Comparison of ENCODE assay signal across 1 cellular context in the genomic region with DNA sequence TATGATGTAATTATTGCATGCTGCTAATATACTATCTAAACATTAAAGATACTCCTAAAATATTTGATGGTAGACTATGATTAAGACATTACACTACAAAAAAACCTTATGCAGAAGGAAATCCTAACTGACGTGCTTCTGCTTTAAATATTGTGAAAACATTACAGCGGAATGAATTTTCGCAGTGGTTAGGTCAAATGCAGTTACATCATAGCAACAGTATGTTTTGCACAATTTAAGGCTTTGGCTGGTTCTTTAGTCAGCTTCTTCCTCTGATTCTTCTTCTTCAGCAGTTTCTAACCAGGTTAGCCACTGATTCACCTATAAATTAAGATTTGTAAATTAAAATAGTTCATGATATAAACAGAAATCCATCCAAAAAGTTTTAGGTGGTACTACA.
TF ChIP-seq lines count a peak whose summit lies in the region.

No MANE protein-coding gene starts in this region.

TF ChIP-seq in GM23338, 12 proteins besides CTCF, POLR2A, EP300 and RAD21 (continued from another document):
- TF ChIP-seq, protein P1, sequence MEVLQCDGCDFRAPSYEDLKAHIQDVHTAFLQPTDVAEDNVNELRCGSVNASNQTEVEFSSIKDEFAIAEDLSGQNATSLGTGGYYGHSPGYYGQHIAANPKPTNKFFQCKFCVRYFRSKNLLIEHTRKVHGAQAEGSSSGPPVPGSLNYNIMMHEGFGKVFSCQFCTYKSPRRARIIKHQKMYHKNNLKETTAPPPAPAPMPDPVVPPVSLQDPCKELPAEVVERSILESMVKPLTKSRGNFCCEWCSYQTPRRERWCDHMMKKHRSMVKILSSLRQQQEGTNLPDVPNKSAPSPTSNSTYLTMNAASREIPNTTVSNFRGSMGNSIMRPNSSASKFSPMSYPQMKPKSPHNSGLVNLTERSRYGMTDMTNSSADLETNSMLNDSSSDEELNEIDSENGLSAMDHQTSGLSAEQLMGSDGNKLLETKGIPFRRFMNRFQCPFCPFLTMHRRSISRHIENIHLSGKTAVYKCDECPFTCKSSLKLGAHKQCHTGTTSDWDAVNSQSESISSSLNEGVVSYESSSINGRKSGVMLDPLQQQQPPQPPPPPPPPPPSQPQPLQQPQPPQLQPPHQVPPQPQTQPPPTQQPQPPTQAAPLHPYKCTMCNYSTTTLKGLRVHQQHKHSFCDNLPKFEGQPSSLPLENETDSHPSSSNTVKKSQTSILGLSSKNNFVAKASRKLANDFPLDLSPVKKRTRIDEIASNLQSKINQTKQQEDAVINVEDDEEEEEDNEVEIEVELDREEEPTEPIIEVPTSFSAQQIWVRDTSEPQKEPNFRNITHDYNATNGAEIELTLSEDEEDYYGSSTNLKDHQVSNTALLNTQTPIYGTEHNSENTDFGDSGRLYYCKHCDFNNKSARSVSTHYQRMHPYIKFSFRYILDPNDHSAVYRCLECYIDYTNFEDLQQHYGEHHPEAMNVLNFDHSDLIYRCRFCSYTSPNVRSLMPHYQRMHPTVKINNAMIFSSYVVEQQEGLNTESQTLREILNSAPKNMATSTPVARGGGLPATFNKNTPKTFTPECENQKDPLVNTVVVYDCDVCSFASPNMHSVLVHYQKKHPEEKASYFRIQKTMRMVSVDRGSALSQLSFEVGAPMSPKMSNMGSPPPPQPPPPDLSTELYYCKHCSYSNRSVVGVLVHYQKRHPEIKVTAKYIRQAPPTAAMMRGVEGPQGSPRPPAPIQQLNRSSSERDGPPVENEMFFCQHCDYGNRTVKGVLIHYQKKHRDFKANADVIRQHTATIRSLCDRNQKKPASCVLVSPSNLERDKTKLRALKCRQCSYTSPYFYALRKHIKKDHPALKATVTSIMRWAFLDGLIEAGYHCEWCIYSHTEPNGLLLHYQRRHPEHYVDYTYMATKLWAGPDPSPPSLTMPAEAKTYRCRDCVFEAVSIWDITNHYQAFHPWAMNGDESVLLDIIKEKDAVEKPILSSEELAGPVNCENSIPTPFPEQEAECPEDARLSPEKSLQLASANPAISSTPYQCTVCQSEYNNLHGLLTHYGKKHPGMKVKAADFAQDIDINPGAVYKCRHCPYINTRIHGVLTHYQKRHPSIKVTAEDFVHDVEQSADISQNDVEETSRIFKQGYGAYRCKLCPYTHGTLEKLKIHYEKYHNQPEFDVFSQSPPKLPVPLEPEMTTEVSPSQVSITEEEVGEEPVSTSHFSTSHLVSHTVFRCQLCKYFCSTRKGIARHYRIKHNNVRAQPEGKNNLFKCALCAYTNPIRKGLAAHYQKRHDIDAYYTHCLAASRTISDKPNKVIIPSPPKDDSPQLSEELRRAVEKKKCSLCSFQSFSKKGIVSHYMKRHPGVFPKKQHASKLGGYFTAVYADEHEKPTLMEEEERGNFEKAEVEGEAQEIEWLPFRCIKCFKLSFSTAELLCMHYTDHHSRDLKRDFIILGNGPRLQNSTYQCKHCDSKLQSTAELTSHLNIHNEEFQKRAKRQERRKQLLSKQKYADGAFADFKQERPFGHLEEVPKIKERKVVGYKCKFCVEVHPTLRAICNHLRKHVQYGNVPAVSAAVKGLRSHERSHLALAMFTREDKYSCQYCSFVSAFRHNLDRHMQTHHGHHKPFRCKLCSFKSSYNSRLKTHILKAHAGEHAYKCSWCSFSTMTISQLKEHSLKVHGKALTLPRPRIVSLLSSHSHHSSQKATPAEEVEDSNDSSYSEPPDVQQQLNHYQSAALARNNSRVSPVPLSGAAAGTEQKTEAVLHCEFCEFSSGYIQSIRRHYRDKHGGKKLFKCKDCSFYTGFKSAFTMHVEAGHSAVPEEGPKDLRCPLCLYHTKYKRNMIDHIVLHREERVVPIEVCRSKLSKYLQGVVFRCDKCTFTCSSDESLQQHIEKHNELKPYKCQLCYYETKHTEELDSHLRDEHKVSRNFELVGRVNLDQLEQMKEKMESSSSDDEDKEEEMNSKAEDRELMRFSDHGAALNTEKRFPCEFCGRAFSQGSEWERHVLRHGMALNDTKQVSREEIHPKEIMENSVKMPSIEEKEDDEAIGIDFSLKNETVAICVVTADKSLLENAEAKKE (CRISPR knock-in tag; IDR thresholded peaks at IDR 0.05): no peak
- TF ChIP-seq NANOG (IDR thresholded peaks at IDR 0.05; ENCODE audit: borderline replicate concordance): no peak
